In genomic region chr19:58544591-58545285, GRCh38 we compare ENCODE assay signal across 8 cellular contexts.
DNase-seq lines count a peak whose midpoint lies in the region; ATAC-seq and TF ChIP-seq lines count a peak whose summit lies in the region.

No MANE protein-coding gene starts in this region.

- H3K9me3 ChIP-seq in subcutaneous abdominal adipose tissue (ENCODE audit: control insufficient read depth in 5 of 5, low read length in 5 of 5), result no peaks in the 10 kb centered on the region

- H3K9ac ChIP-seq in subcutaneous abdominal adipose tissue (ENCODE audit: low read length in 5 of 5), result peak overlapping the region; percentile 70 to 93 (median 84)

- peaks cover 0 to 40% (median 31%) of the 10 kb centered on the region in 5 donors for H3K36me3 ChIP-seq in subcutaneous abdominal adipose tissue (ENCODE audit: control insufficient read depth in 5 of 5, insufficient read depth in 5 of 5, low read length in 5 of 5)

- H3K27ac ChIP-seq in subcutaneous abdominal adipose tissue (ENCODE audit: low read depth, low read length), result peak overlapping the region; percentile 37

- no peak for TF ChIP-seq CTCF in choroid plexus epithelial cell (conservative IDR thresholded peaks at IDR 0.05; ENCODE audit: low read depth, low read length)

- H3K27me3 ChIP-seq in subcutaneous abdominal adipose tissue (ENCODE audit: control insufficient read depth in 5 of 5, insufficient read depth in 4 of 5, low read length in 5 of 5), result no peaks in the 10 kb centered on the region

- DNase-seq in RPMI8226 (peak; percentile 75), choroid plexus epithelial cell (ENCODE audit: low read depth) (peak; percentile 62), medulla oblongata (ENCODE audit: extremely low spot score) (peak; percentile 53), NCI-H526 treated with DMSO at 0.1 percent for 48 hours (lab: John Stamatoyannopoulos, UW) (no peak)
- no peak for DNase-seq in central memory CD4-positive, alpha-beta T cell

- peaks cover 11 to 32% (median 25%) of the 10 kb centered on the region in 5 donors for H3K4me1 ChIP-seq in subcutaneous abdominal adipose tissue (ENCODE audit: control insufficient read depth in 5 of 5, insufficient read depth in 5 of 5, low read length in 5 of 5)

- peak overlapping the region; percentile 85 for H3K4me3 ChIP-seq in choroid plexus epithelial cell (ENCODE audit: low read depth, low read length)
- H3K4me3 ChIP-seq in subcutaneous abdominal adipose tissue (ENCODE audit: low read depth in 1 of 5, low read length in 5 of 5), result peak overlapping the region; percentile 76 to 86 (median 84)

- ATAC-seq in GM18519 (IDR thresholded peaks at IDR 0.05; ENCODE audit: low FRiP score, unreplicated experiment) (peak; percentile 32), HG02798 (IDR thresholded peaks at IDR 0.05; ENCODE audit: poor library complexity, unreplicated experiment) (peak; percentile 60)

Comparison
In these comparisons a context has a peak if more than half of its experiments do, and no peak if none do; other contexts are left out.
1. DNase-seq: peak in RPMI8226 (single experiment), choroid plexus epithelial cell (single experiment) and medulla oblongata (single experiment); none in central memory CD4-positive, alpha-beta T cell (single experiment) and NCI-H526 treated with DMSO at 0.1 percent for 48 hours (single experiment).